35 cellular contexts compared by ENCODE assay signal in genomic region chr20:43433250-43433854, GRCh38.
"Had no signal": no experiment of that assay in that cellular context is flagged by ENCODE, and none has a peak within 500 bp of the region (broad histone marks: within the 10 kb centered on the region; RNA-seq: fewer than 3 reads in every experiment).

No MANE protein-coding gene starts in this region.

- H3K36me3 ChIP-seq: MG63 had no signal

- H3K4me3 ChIP-seq: MG63 had no signal

- DNase-seq: Karpas-422, Kasumi-1, MG63, MM.1S, MV-4-11, NCI-H1048, NCI-H1092, NCI-H1092 treated with DMSO at 0.1 percent for 48 hours, NCI-H1105, NCI-H1105 treated with DMSO at 0.1 percent for 48 hours, NCI-H1417, NCI-H1417 treated with DMSO at 0.1 percent for 48 hours, NCI-H1436, NCI-H1436 treated with DMSO at 0.1 percent for 48 hours, NCI-H146, NCI-H1694, NCI-H1694 treated with DMSO at 0.1 percent for 48 hours, NCI-H187, NCI-H187 treated with DMSO at 0.1 percent for 48 hours, NCI-H1930, NCI-H2029, NCI-H2029 treated with DMSO at 0.1 percent for 48 hours, NCI-H2081, NCI-H2081 treated with DMSO at 0.1 percent for 48 hours, NCI-H2107, NCI-H2171, NCI-H2171 treated with DMSO at 0.1 percent for 48 hours, NCI-H2227 treated with DMSO at 0.1 percent for 48 hours, NCI-H226, NCI-H345, NCI-H446, NCI-H446 treated with DMSO at 0.1 percent for 48 hours, NCI-H510A, NCI-H510A treated with DMSO at 0.1 percent for 48 hours, NCI-H524 had no signal

- H3K9me3 ChIP-seq: MG63 had no signal
